Comparison of ENCODE assay signal across 16 cellular contexts in genomic region chr18:62937065-62937464, GRCh38.
A peak's percentile ranks its signal among the peaks of the same experiment; 100 is the strongest.
DNase-seq lines count a peak whose midpoint lies in the region; ATAC-seq, FAIRE-seq and TF ChIP-seq lines count a peak whose summit lies in the region.
"Had no signal": no experiment of that assay in that cellular context is flagged by ENCODE, and none has a peak within 500 bp of the region (broad histone marks: within the 10 kb centered on the region; RNA-seq: fewer than 3 reads in every experiment).

No MANE protein-coding gene starts in this region.

- TF ChIP-seq CTCF in mucosa of descending colon (IDR thresholded peaks at IDR 0.05) = no peak

- no peak overlapping the region for H3K4me3 ChIP-seq in mucosa of descending colon
- H3K4me3 ChIP-seq: adrenal gland, gastrocnemius medialis, GM12878, pancreas had no signal

- intact Hi-C loops in mucosa of descending colon (cut with DNase I, micrococcal nuclease) = no loop called here

- H3K27ac ChIP-seq in caudate nucleus (ENCODE audit: low read depth, low read length) = peak overlapping the region; percentile 2
- H3K27ac ChIP-seq: pancreas had no signal

- FAIRE-seq in GM19239 (lab: Jason Lieb, UNC) = no peak
- FAIRE-seq: GM12878, pancreas had no signal

- H3K9me3 ChIP-seq in mucosa of descending colon = no peaks in the 10 kb centered on the region
- H3K9me3 ChIP-seq: adrenal gland, BE2C, gastrocnemius medialis, pancreas had no signal

- DNase-seq in AML-193 (lab: John Stamatoyannopoulos, UW) = peak; percentile 61 to 71
- peak; percentile 31 to 43 for DNase-seq in Kasumi-1 (lab: John Stamatoyannopoulos, UW)
- DNase-seq in caudate nucleus (lab: John Stamatoyannopoulos, UW) = no peak
- DNase-seq in mucosa of descending colon = no peak
- DNase-seq in GM19239 (ENCODE audit: insufficient read length, low spot score) = no peak
- no peak for DNase-seq in hepatic stellate cell (ENCODE audit: low spot score)
- no peak for DNase-seq in AG08396 (ENCODE audit: low spot score)
- DNase-seq: BE2C, gastrocnemius medialis, NCI-H1436 treated with DMSO at 0.1 percent for 48 hours, NCI-H524 treated with DMSO at 0.1 percent for 48 hours, pancreas, trophoblast cell had no signal

- no peaks in the 10 kb centered on the region for H3K4me1 ChIP-seq in mucosa of descending colon (ENCODE audit: low read depth)
- H3K4me1 ChIP-seq: BE2C had no signal

- H3K36me3 ChIP-seq in mucosa of descending colon (ENCODE audit: low read depth) = no peaks in the 10 kb centered on the region
- H3K36me3 ChIP-seq: adrenal gland, BE2C, gastrocnemius medialis, pancreas had no signal

- peak; percentile 51 for ATAC-seq in mucosa of descending colon
- ATAC-seq in HG03457 (IDR thresholded peaks at IDR 0.05; ENCODE audit: unreplicated experiment) = no peak
- ATAC-seq: gastrocnemius medialis had no signal

Comparison
In these comparisons a context has a peak if more than half of its experiments do, and no peak if none do; other contexts are left out.
1. DNase-seq: peak in AML-193 (2 of 2) and Kasumi-1 (2 of 2); none in caudate nucleus (0 of 61), mucosa of descending colon (0 of 3), GM19239 (single experiment), hepatic stellate cell (single experiment) and AG08396 (single experiment).